In genomic region chr10:114825513-114826253, GRCh38 we compare ENCODE assay signal across 8 cellular contexts. TPM values are rescaled to one million over a fixed set of nuclear protein-coding genes. Genes with fewer than 3 reads are reported as not detected.
A peak's percentile ranks its signal among the peaks of the same experiment; 100 is the strongest.
DNase-seq lines count a peak whose midpoint lies in the region; ATAC-seq and TF ChIP-seq lines count a peak whose summit lies in the region.

No MANE protein-coding gene starts in this region.

- TF ChIP-seq POLR2A in thyroid gland (IDR thresholded peaks at IDR 0.05), result no peak

- intact Hi-C loops in upper lobe of right lung (cut with DNase I) (no loop called here), thyroid gland (cut with DNase I) (no loop called here)

- H3K27ac ChIP-seq in upper lobe of right lung, result no peak overlapping the region
- H3K27ac ChIP-seq in thyroid gland, result peak overlapping the region in 1 of 3 donors; percentile 93

- H3K4me1 ChIP-seq in upper lobe of right lung (peaks cover 28% of the 10 kb centered on the region), thyroid gland (peaks cover 36 to 41% of the 10 kb centered on the region in 2 donors)

- no peaks in the 10 kb centered on the region for H3K36me3 ChIP-seq in upper lobe of right lung
- no peaks in the 10 kb centered on the region for H3K36me3 ChIP-seq in thyroid gland

- H3K27me3 ChIP-seq in upper lobe of right lung, result no peaks in the 10 kb centered on the region
- H3K27me3 ChIP-seq in thyroid gland, result no peaks in the 10 kb centered on the region

- H3K9me3 ChIP-seq in upper lobe of right lung (no peaks in the 10 kb centered on the region), thyroid gland (no peaks in the 10 kb centered on the region)

- H3K4me3 ChIP-seq in epithelial cell of esophagus (ENCODE audit: low read length), result no peak overlapping the region
- no peak overlapping the region for H3K4me3 ChIP-seq in upper lobe of right lung
- H3K4me3 ChIP-seq in thyroid gland (replicated peaks in 1 of 3), result no peak overlapping the region

- 69 to 72% methylated on average over 4 of the region's 4 CpGs for WGBS in thyroid gland, 2 donors

- ATAC-seq in GM21360 (IDR thresholded peaks at IDR 0.05; ENCODE audit: unreplicated experiment) (peak; percentile 47), HG03520 (IDR thresholded peaks at IDR 0.05; ENCODE audit: unreplicated experiment) (peak; percentile 57), upper lobe of right lung (no peak)

- peak; percentile 62 for DNase-seq in GM03348 (ENCODE audit: low spot score)
- peak; percentile 51 for DNase-seq in epithelial cell of esophagus (ENCODE audit: low read depth)
- no peak for DNase-seq in NCI-H2107 (lab: John Stamatoyannopoulos, UW)
- no peak for DNase-seq in upper lobe of right lung
- no peak for DNase-seq in thyroid gland
- DNase-seq in NCI-H187 (lab: John Stamatoyannopoulos, UW), result no peak

- TF ChIP-seq CTCF in epithelial cell of esophagus (IDR thresholded peaks at IDR 0.05; ENCODE audit: insufficient read depth, low read depth, low read length, missing control alignments) (no peak), upper lobe of right lung (IDR thresholded peaks at IDR 0.05) (no peak), thyroid gland (IDR thresholded peaks at IDR 0.05) (no peak)

RNA-seq across cellular contexts. Expression of gene FHIP2A, which starts 4.1 kb away (rescaled TPM):
- total RNA-seq in upper lobe of right lung (30.2 TPM), thyroid gland (10 to 100 TPM; 37.8 to 52.3 (median 43.1) TPM)

Comparison
In these comparisons a context has a peak if more than half of its experiments do, and no peak if none do; other contexts are left out.
1. DNase-seq: peak in GM03348 (single experiment) and epithelial cell of esophagus (single experiment); none in NCI-H2107 (single experiment), upper lobe of right lung (single experiment), thyroid gland (0 of 2) and NCI-H187 (0 of 2).